2 cellular contexts compared by ENCODE assay signal in the genomic region with DNA sequence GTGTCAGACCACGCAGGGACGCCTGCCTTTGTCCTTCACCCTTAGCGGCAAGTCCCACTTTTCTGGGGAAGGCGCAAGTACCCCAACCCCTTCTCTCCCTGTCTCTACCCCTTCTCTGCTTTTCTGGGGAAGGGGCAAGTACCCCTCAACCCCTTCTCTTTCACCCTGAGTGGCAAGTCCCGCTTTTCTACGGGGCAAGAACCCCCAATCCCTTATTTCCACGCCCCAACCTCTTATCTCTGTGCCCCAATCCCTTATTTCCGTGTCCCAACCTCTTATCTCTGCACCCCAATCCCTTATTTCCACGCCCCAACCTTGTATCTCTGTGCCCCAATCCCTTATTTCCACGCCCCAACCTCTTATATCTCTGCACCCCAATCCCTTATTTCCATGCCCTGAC. TPM values are rescaled to one million over a fixed set of nuclear protein-coding genes. Genes with fewer than 3 reads are reported as not detected.
"Had no signal": no experiment of that assay in that cellular context is flagged by ENCODE, and none has a peak within 500 bp of the region (broad histone marks: within the 10 kb centered on the region; RNA-seq: fewer than 3 reads in every experiment).

No MANE protein-coding gene starts in this region.

RNA-seq across cellular contexts. Expression of a gene that starts 16.2 kb away (rescaled TPM):
- total RNA-seq: naive thymus-derived CD4-positive, alpha-beta T cell; natural killer cell treated with Interleukin-12 subunit alpha and Interleukin-12 subunit beta and Interleukin-15 and Interleukin-18, amount 100 ng/mL, for 72 hours had no signal
- polyA plus RNA-seq: naive thymus-derived CD4-positive, alpha-beta T cell had no signal
